2 cellular contexts compared by ENCODE assay signal in genomic region chr2:85015653-85016360, GRCh38.
TF ChIP-seq lines count a peak whose summit lies in the region.

No MANE protein-coding gene starts in this region.

TF ChIP-seq in GM23338, 12 proteins besides CTCF, POLR2A, EP300 and RAD21:
- TF ChIP-seq, protein P1, sequence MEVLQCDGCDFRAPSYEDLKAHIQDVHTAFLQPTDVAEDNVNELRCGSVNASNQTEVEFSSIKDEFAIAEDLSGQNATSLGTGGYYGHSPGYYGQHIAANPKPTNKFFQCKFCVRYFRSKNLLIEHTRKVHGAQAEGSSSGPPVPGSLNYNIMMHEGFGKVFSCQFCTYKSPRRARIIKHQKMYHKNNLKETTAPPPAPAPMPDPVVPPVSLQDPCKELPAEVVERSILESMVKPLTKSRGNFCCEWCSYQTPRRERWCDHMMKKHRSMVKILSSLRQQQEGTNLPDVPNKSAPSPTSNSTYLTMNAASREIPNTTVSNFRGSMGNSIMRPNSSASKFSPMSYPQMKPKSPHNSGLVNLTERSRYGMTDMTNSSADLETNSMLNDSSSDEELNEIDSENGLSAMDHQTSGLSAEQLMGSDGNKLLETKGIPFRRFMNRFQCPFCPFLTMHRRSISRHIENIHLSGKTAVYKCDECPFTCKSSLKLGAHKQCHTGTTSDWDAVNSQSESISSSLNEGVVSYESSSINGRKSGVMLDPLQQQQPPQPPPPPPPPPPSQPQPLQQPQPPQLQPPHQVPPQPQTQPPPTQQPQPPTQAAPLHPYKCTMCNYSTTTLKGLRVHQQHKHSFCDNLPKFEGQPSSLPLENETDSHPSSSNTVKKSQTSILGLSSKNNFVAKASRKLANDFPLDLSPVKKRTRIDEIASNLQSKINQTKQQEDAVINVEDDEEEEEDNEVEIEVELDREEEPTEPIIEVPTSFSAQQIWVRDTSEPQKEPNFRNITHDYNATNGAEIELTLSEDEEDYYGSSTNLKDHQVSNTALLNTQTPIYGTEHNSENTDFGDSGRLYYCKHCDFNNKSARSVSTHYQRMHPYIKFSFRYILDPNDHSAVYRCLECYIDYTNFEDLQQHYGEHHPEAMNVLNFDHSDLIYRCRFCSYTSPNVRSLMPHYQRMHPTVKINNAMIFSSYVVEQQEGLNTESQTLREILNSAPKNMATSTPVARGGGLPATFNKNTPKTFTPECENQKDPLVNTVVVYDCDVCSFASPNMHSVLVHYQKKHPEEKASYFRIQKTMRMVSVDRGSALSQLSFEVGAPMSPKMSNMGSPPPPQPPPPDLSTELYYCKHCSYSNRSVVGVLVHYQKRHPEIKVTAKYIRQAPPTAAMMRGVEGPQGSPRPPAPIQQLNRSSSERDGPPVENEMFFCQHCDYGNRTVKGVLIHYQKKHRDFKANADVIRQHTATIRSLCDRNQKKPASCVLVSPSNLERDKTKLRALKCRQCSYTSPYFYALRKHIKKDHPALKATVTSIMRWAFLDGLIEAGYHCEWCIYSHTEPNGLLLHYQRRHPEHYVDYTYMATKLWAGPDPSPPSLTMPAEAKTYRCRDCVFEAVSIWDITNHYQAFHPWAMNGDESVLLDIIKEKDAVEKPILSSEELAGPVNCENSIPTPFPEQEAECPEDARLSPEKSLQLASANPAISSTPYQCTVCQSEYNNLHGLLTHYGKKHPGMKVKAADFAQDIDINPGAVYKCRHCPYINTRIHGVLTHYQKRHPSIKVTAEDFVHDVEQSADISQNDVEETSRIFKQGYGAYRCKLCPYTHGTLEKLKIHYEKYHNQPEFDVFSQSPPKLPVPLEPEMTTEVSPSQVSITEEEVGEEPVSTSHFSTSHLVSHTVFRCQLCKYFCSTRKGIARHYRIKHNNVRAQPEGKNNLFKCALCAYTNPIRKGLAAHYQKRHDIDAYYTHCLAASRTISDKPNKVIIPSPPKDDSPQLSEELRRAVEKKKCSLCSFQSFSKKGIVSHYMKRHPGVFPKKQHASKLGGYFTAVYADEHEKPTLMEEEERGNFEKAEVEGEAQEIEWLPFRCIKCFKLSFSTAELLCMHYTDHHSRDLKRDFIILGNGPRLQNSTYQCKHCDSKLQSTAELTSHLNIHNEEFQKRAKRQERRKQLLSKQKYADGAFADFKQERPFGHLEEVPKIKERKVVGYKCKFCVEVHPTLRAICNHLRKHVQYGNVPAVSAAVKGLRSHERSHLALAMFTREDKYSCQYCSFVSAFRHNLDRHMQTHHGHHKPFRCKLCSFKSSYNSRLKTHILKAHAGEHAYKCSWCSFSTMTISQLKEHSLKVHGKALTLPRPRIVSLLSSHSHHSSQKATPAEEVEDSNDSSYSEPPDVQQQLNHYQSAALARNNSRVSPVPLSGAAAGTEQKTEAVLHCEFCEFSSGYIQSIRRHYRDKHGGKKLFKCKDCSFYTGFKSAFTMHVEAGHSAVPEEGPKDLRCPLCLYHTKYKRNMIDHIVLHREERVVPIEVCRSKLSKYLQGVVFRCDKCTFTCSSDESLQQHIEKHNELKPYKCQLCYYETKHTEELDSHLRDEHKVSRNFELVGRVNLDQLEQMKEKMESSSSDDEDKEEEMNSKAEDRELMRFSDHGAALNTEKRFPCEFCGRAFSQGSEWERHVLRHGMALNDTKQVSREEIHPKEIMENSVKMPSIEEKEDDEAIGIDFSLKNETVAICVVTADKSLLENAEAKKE (CRISPR knock-in tag; IDR thresholded peaks at IDR 0.05) = no peak
- TF ChIP-seq STAT1 (IDR thresholded peaks at IDR 0.05; ENCODE audit: unreplicated experiment) (no peak), POLR2AphosphoS5 (IDR thresholded peaks at IDR 0.05; ENCODE audit: low read depth) (no peak), JUNB (IDR thresholded peaks at IDR 0.05; ENCODE audit: unreplicated experiment) (no peak), ZNF331 (CRISPR knock-in tag; IDR thresholded peaks at IDR 0.05; ENCODE audit: low read depth) (no peak), ZNF114 (CRISPR knock-in tag; IDR thresholded peaks at IDR 0.05) (no peak), ETS1 (IDR thresholded peaks at IDR 0.05) (no peak), EZH2phosphoT487 (IDR thresholded peaks at IDR 0.05; ENCODE audit: unreplicated experiment) (no peak), CREB1 (CRISPR knock-in tag; IDR thresholded peaks at IDR 0.05; ENCODE audit: low read depth) (no peak), NANOG (IDR thresholded peaks at IDR 0.05; ENCODE audit: borderline replicate concordance) (no peak), EZH2 (IDR thresholded peaks at IDR 0.05; ENCODE audit: low read depth, unreplicated experiment) (no peak)
- TF ChIP-seq, protein P2, sequence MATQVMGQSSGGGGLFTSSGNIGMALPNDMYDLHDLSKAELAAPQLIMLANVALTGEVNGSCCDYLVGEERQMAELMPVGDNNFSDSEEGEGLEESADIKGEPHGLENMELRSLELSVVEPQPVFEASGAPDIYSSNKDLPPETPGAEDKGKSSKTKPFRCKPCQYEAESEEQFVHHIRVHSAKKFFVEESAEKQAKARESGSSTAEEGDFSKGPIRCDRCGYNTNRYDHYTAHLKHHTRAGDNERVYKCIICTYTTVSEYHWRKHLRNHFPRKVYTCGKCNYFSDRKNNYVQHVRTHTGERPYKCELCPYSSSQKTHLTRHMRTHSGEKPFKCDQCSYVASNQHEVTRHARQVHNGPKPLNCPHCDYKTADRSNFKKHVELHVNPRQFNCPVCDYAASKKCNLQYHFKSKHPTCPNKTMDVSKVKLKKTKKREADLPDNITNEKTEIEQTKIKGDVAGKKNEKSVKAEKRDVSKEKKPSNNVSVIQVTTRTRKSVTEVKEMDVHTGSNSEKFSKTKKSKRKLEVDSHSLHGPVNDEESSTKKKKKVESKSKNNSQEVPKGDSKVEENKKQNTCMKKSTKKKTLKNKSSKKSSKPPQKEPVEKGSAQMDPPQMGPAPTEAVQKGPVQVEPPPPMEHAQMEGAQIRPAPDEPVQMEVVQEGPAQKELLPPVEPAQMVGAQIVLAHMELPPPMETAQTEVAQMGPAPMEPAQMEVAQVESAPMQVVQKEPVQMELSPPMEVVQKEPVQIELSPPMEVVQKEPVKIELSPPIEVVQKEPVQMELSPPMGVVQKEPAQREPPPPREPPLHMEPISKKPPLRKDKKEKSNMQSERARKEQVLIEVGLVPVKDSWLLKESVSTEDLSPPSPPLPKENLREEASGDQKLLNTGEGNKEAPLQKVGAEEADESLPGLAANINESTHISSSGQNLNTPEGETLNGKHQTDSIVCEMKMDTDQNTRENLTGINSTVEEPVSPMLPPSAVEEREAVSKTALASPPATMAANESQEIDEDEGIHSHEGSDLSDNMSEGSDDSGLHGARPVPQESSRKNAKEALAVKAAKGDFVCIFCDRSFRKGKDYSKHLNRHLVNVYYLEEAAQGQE (IDR thresholded peaks at IDR 0.05; ENCODE audit: unreplicated experiment) = no peak

TF ChIP-seq in GM12878, 131 proteins besides CTCF, POLR2A, EP300 and RAD21:
- TF ChIP-seq HSF1 (IDR thresholded peaks at IDR 0.05; ENCODE audit: low read depth, low read length) = no peak
- TF ChIP-seq ZNF622 (IDR thresholded peaks at IDR 0.05) = no peak
- no peak for TF ChIP-seq SMAD1 (IDR thresholded peaks at IDR 0.05; ENCODE audit: low read depth, partially characterized antibody)
- TF ChIP-seq CREB1 (IDR thresholded peaks at IDR 0.05; ENCODE audit: low read depth) = no peak
- no peak for TF ChIP-seq ZNF217 (IDR thresholded peaks at IDR 0.05)
- TF ChIP-seq POLR2AphosphoS2 (IDR thresholded peaks at IDR 0.05; ENCODE audit: low read depth, low read length) = no peak
- no peak for TF ChIP-seq POLR2AphosphoS5 (IDR thresholded peaks at IDR 0.05; ENCODE audit: low read length)
- TF ChIP-seq, protein P3, sequence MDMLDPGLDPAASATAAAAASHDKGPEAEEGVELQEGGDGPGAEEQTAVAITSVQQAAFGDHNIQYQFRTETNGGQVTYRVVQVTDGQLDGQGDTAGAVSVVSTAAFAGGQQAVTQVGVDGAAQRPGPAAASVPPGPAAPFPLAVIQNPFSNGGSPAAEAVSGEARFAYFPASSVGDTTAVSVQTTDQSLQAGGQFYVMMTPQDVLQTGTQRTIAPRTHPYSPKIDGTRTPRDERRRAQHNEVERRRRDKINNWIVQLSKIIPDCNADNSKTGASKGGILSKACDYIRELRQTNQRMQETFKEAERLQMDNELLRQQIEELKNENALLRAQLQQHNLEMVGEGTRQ (IDR thresholded peaks at IDR 0.05; ENCODE audit: borderline replicate concordance, low read depth, low read length) = no peak
- TF ChIP-seq, protein P4, sequence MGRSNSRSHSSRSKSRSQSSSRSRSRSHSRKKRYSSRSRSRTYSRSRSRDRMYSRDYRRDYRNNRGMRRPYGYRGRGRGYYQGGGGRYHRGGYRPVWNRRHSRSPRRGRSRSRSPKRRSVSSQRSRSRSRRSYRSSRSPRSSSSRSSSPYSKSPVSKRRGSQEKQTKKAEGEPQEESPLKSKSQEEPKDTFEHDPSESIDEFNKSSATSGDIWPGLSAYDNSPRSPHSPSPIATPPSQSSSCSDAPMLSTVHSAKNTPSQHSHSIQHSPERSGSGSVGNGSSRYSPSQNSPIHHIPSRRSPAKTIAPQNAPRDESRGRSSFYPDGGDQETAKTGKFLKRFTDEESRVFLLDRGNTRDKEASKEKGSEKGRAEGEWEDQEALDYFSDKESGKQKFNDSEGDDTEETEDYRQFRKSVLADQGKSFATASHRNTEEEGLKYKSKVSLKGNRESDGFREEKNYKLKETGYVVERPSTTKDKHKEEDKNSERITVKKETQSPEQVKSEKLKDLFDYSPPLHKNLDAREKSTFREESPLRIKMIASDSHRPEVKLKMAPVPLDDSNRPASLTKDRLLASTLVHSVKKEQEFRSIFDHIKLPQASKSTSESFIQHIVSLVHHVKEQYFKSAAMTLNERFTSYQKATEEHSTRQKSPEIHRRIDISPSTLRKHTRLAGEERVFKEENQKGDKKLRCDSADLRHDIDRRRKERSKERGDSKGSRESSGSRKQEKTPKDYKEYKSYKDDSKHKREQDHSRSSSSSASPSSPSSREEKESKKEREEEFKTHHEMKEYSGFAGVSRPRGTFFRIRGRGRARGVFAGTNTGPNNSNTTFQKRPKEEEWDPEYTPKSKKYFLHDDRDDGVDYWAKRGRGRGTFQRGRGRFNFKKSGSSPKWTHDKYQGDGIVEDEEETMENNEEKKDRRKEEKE (IDR thresholded peaks at IDR 0.05) = no peak
- TF ChIP-seq KDM1A (IDR thresholded peaks at IDR 0.05; ENCODE audit: borderline replicate concordance) = no peak
- TF ChIP-seq IKZF2 (IDR thresholded peaks at IDR 0.05) = no peak
- TF ChIP-seq, protein P5, sequence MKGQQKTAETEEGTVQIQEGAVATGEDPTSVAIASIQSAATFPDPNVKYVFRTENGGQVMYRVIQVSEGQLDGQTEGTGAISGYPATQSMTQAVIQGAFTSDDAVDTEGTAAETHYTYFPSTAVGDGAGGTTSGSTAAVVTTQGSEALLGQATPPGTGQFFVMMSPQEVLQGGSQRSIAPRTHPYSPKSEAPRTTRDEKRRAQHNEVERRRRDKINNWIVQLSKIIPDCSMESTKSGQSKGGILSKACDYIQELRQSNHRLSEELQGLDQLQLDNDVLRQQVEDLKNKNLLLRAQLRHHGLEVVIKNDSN (IDR thresholded peaks at IDR 0.05; ENCODE audit: borderline replicate concordance, extremely low read length, insufficient read depth, low read depth, low read length) = no peak
- TF ChIP-seq, protein P6, sequence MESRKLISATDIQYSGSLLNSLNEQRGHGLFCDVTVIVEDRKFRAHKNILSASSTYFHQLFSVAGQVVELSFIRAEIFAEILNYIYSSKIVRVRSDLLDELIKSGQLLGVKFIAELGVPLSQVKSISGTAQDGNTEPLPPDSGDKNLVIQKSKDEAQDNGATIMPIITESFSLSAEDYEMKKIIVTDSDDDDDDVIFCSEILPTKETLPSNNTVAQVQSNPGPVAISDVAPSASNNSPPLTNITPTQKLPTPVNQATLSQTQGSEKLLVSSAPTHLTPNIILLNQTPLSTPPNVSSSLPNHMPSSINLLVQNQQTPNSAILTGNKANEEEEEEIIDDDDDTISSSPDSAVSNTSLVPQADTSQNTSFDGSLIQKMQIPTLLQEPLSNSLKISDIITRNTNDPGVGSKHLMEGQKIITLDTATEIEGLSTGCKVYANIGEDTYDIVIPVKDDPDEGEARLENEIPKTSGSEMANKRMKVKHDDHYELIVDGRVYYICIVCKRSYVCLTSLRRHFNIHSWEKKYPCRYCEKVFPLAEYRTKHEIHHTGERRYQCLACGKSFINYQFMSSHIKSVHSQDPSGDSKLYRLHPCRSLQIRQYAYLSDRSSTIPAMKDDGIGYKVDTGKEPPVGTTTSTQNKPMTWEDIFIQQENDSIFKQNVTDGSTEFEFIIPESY (IDR thresholded peaks at IDR 0.05) = no peak
- no peak for TF ChIP-seq EGR1 (IDR thresholded peaks at IDR 0.05; ENCODE audit: borderline replicate concordance in 1 of 2, low read depth in 2 of 2, low read length in 2 of 2)
- no peak for TF ChIP-seq TCF7 (IDR thresholded peaks at IDR 0.05; ENCODE audit: borderline replicate concordance)
- no peak for TF ChIP-seq SIX5 (IDR thresholded peaks at IDR 0.05; ENCODE audit: low read depth, low read length, severe bottlenecking)
- TF ChIP-seq LARP7 (IDR thresholded peaks at IDR 0.05) = no peak
- TF ChIP-seq MYC (IDR thresholded peaks at IDR 0.05; ENCODE audit: insufficient read depth, insufficient read length, insufficient replicate concordance, low read length, severe bottlenecking) = no peak
- no peak for TF ChIP-seq NKRF (conservative IDR thresholded peaks at IDR 0.05)
- no peak for TF ChIP-seq SMAD5 (IDR thresholded peaks at IDR 0.05; ENCODE audit: low read depth)
